In genomic region chr6:139327038-139327437, GRCh38 we compare ENCODE assay signal across 12 cellular contexts. TPM values are rescaled to one million over a fixed set of nuclear protein-coding genes. Genes with fewer than 3 reads are reported as not detected.
DNase-seq lines count a peak whose midpoint lies in the region; ATAC-seq and TF ChIP-seq lines count a peak whose summit lies in the region.
"Had no signal": no experiment of that assay in that cellular context is flagged by ENCODE, and none has a peak within 500 bp of the region (broad histone marks: within the 10 kb centered on the region; RNA-seq: fewer than 3 reads in every experiment).

No MANE protein-coding gene starts in this region.

- H3K4me1 ChIP-seq in vagina: no peaks in the 10 kb centered on the region

- intact Hi-C loops in natural killer cell (cut with micrococcal nuclease): no loop called here
- intact Hi-C loops in activated CD4-positive, alpha-beta T cell treated with anti-CD3 and anti-CD28 coated beads, Interleukin-2, amount 10 ng/mL, durations not matched to agents 24 days and 14 days (cut with micrococcal nuclease): no loop called here
- intact Hi-C loops in vagina (cut with DNase I): no loop called here

- no peak overlapping the region for H3K4me3 Mint-ChIP-seq in natural killer cell
- no peak overlapping the region for H3K4me3 Mint-ChIP-seq in natural killer cell treated with Interleukin-12 subunit alpha and Interleukin-12 subunit beta and Interleukin-15 and Interleukin-18, amount 100 ng/mL, for 72 hours
- H3K4me3 Mint-ChIP-seq in stimulated activated naive B cell treated with anti-CD40 and anti-IgM and Interleukin-4, amounts not matched to agents 10 μg/mL and 1 μg/mL and 100 μg/mL, for 72 hours: no peak overlapping the region
- H3K4me3 Mint-ChIP-seq in activated CD4-positive, alpha-beta T cell treated with anti-CD3 and anti-CD28 coated beads, Interleukin-2, amount 10 ng/mL, durations not matched to agents 24 days and 14 days: no peak overlapping the region
- H3K4me3 Mint-ChIP-seq: activated T-cell treated with anti-CD3 and anti-CD28 coated beads, Interleukin-2, amount 50 U/mL, for 72 hours had no signal

- ATAC-seq in natural killer cell (no peak), HG02759 (IDR thresholded peaks at IDR 0.05; ENCODE audit: unreplicated experiment) (peak; percentile 47), HG03520 (IDR thresholded peaks at IDR 0.05; ENCODE audit: unreplicated experiment) (peak; percentile 46)
- ATAC-seq in natural killer cell treated with Interleukin-12 subunit alpha and Interleukin-12 subunit beta and Interleukin-15 and Interleukin-18, amount 100 ng/mL, for 72 hours: no peak
- ATAC-seq in stimulated activated naive B cell treated with anti-CD40 and anti-IgM and Interleukin-4, amounts not matched to agents 10 μg/mL and 1 μg/mL and 100 μg/mL, for 72 hours (replicated peaks): peak; percentile 62 to 63
- ATAC-seq: A549; activated T-cell treated with anti-CD3 and anti-CD28 coated beads, Interleukin-2, amount 50 U/mL, for 72 hours had no signal

- TF ChIP-seq CTCF in natural killer cell (IDR thresholded peaks at IDR 0.05): no peak
- no peak for TF ChIP-seq CTCF in vagina (IDR thresholded peaks at IDR 0.05)

- H3K9me3 Mint-ChIP-seq in natural killer cell: no peaks in the 10 kb centered on the region
- H3K9me3 Mint-ChIP-seq in natural killer cell treated with Interleukin-12 subunit alpha and Interleukin-12 subunit beta and Interleukin-15 and Interleukin-18, amount 100 ng/mL, for 72 hours: peaks cover 7% of the 10 kb centered on the region
- H3K9me3 Mint-ChIP-seq in stimulated activated naive B cell treated with anti-CD40 and anti-IgM and Interleukin-4, amounts not matched to agents 10 μg/mL and 1 μg/mL and 100 μg/mL, for 72 hours: peaks cover 4 to 5% of the 10 kb centered on the region in 2 donors
- H3K9me3 Mint-ChIP-seq in activated CD4-positive, alpha-beta T cell treated with anti-CD3 and anti-CD28 coated beads, Interleukin-2, amount 10 ng/mL, durations not matched to agents 24 days and 14 days: peaks cover 19% of the 10 kb centered on the region

- no peak for TF ChIP-seq POLR2A in vagina (IDR thresholded peaks at IDR 0.05)

- no peaks in the 10 kb centered on the region for H3K27me3 Mint-ChIP-seq in natural killer cell (ENCODE audit: low read depth in 2 of 2)
- H3K27me3 Mint-ChIP-seq in natural killer cell treated with Interleukin-12 subunit alpha and Interleukin-12 subunit beta and Interleukin-15 and Interleukin-18, amount 100 ng/mL, for 72 hours: no peaks in the 10 kb centered on the region
- no peaks in the 10 kb centered on the region for H3K27me3 Mint-ChIP-seq in stimulated activated naive B cell treated with anti-CD40 and anti-IgM and Interleukin-4, amounts not matched to agents 10 μg/mL and 1 μg/mL and 100 μg/mL, for 72 hours
- H3K27me3 Mint-ChIP-seq in activated CD4-positive, alpha-beta T cell treated with anti-CD3 and anti-CD28 coated beads, Interleukin-2, amount 10 ng/mL, durations not matched to agents 24 days and 14 days: no peaks in the 10 kb centered on the region

- H3K4me3 ChIP-seq in MG63 (no peak overlapping the region), vagina (no peak overlapping the region)
- H3K4me3 ChIP-seq: A549 had no signal

- H3K36me3 Mint-ChIP-seq in natural killer cell: no peaks in the 10 kb centered on the region
- H3K36me3 Mint-ChIP-seq in natural killer cell treated with Interleukin-12 subunit alpha and Interleukin-12 subunit beta and Interleukin-15 and Interleukin-18, amount 100 ng/mL, for 72 hours: peaks cover 16% of the 10 kb centered on the region
- H3K36me3 Mint-ChIP-seq in stimulated activated naive B cell treated with anti-CD40 and anti-IgM and Interleukin-4, amounts not matched to agents 10 μg/mL and 1 μg/mL and 100 μg/mL, for 72 hours: peaks cover 1 to 11% of the 10 kb centered on the region in 2 donors
- peaks cover 10% of the 10 kb centered on the region for H3K36me3 Mint-ChIP-seq in activated CD4-positive, alpha-beta T cell treated with anti-CD3 and anti-CD28 coated beads, Interleukin-2, amount 10 ng/mL, durations not matched to agents 24 days and 14 days (ENCODE audit: low read depth)

- H3K27me3 ChIP-seq in MG63: no peaks in the 10 kb centered on the region
- H3K27me3 ChIP-seq in vagina: no peaks in the 10 kb centered on the region

- DNase-seq in natural killer cell (no peak), MG63 (no peak), vagina (ENCODE audit: extremely low spot score in 2 of 2) (no peak)
- DNase-seq in natural killer cell treated with Interleukin-12 subunit alpha and Interleukin-12 subunit beta and Interleukin-15 and Interleukin-18, amount 100 ng/mL, for 72 hours (ENCODE audit: low spot score): no peak
- DNase-seq in stimulated activated naive B cell treated with anti-CD40 and anti-IgM and Interleukin-4, amounts not matched to agents 10 μg/mL and 1 μg/mL and 100 μg/mL, for 72 hours: peak; percentile 18
- DNase-seq in activated CD4-positive, alpha-beta T cell treated with anti-CD3 and anti-CD28 coated beads, Interleukin-2, amount 10 ng/mL, durations not matched to agents 24 days and 14 days: no peak
- DNase-seq: activated T-cell treated with anti-CD3 and anti-CD28 coated beads, Interleukin-2, amount 50 U/mL, for 72 hours; NCI-H446 treated with DMSO at 0.1 percent for 48 hours; SHP77 treated with DMSO at 0.1 percent for 48 hours had no signal

- no peaks in the 10 kb centered on the region for H3K36me3 ChIP-seq in MG63
- no peaks in the 10 kb centered on the region for H3K36me3 ChIP-seq in vagina

- H3K9me3 ChIP-seq in MG63 (no peaks in the 10 kb centered on the region), vagina (no peaks in the 10 kb centered on the region)

- H3K4me1 Mint-ChIP-seq in natural killer cell: peaks cover 34 to 39% of the 10 kb centered on the region in 2 donors
- peaks cover 27 to 36% of the 10 kb centered on the region in 2 donors for H3K4me1 Mint-ChIP-seq in natural killer cell treated with Interleukin-12 subunit alpha and Interleukin-12 subunit beta and Interleukin-15 and Interleukin-18, amount 100 ng/mL, for 72 hours (ENCODE audit: low read depth in 2 of 2)
- peaks cover 30 to 53% of the 10 kb centered on the region in 2 donors for H3K4me1 Mint-ChIP-seq in stimulated activated naive B cell treated with anti-CD40 and anti-IgM and Interleukin-4, amounts not matched to agents 10 μg/mL and 1 μg/mL and 100 μg/mL, for 72 hours
- peaks cover 20% of the 10 kb centered on the region for H3K4me1 Mint-ChIP-seq in activated CD4-positive, alpha-beta T cell treated with anti-CD3 and anti-CD28 coated beads, Interleukin-2, amount 10 ng/mL, durations not matched to agents 24 days and 14 days

- H3K27ac ChIP-seq in vagina: no peak overlapping the region
- H3K27ac ChIP-seq: A549 had no signal

- peak overlapping the region; percentile 7 to 66 for H3K27ac Mint-ChIP-seq in natural killer cell
- peak overlapping the region in 1 of 2 donors; percentile 94 for H3K27ac Mint-ChIP-seq in natural killer cell treated with Interleukin-12 subunit alpha and Interleukin-12 subunit beta and Interleukin-15 and Interleukin-18, amount 100 ng/mL, for 72 hours
- no peak overlapping the region for H3K27ac Mint-ChIP-seq in stimulated activated naive B cell treated with anti-CD40 and anti-IgM and Interleukin-4, amounts not matched to agents 10 μg/mL and 1 μg/mL and 100 μg/mL, for 72 hours
- H3K27ac Mint-ChIP-seq in activated CD4-positive, alpha-beta T cell treated with anti-CD3 and anti-CD28 coated beads, Interleukin-2, amount 10 ng/mL, durations not matched to agents 24 days and 14 days: no peak overlapping the region
- H3K27ac Mint-ChIP-seq: activated T-cell treated with anti-CD3 and anti-CD28 coated beads, Interleukin-2, amount 50 U/mL, for 72 hours had no signal

RNA-seq across cellular contexts. Expression of gene TXLNB, which starts 35.2 kb away (rescaled TPM):
- total RNA-seq in natural killer cell: under 1 TPM; 0.24 to 0.93 (median 0.50) TPM
- total RNA-seq in natural killer cell treated with Interleukin-12 subunit alpha and Interleukin-12 subunit beta and Interleukin-15 and Interleukin-18, amount 100 ng/mL, for 72 hours: under 1 TPM in 1 of 2 donors, not detected in 1; 0.05 TPM
- not detected in 2 replicates for total RNA-seq in MG63 (2014; rRNA removed; shearing (Covaris generic); ENCODE audit: low replicate concordance)
- total RNA-seq in activated CD4-positive, alpha-beta T cell treated with anti-CD3 and anti-CD28 coated beads, Interleukin-2, amount 10 ng/mL, durations not matched to agents 24 days and 14 days: 0.09 TPM in 1 of 2 replicates, not detected in the other
- 0.49 TPM for total RNA-seq in vagina

RNA-seq across cellular contexts. Expression of gene CITED2, which starts 47.4 kb away (rescaled TPM):
- total RNA-seq in natural killer cell (100 to 1,000 TPM in 2 of 3 donors, 10 to 100 TPM in 1; 89.8 to 152 (median 112) TPM), vagina (132 TPM)
- 10 to 100 TPM; 39.0 to 53.5 TPM for total RNA-seq in natural killer cell treated with Interleukin-12 subunit alpha and Interleukin-12 subunit beta and Interleukin-15 and Interleukin-18, amount 100 ng/mL, for 72 hours
- 112 and 114 TPM in 2 replicates for total RNA-seq in MG63 (2014; rRNA removed; shearing (Covaris generic); ENCODE audit: low replicate concordance)
- total RNA-seq in activated CD4-positive, alpha-beta T cell treated with anti-CD3 and anti-CD28 coated beads, Interleukin-2, amount 10 ng/mL, durations not matched to agents 24 days and 14 days: 49.0 and 56.0 TPM in 2 replicates

Comparison
In these comparisons a context has a peak if more than half of its experiments do, and no peak if none do; other contexts are left out.
1. ATAC-seq: peak in HG02759 (single experiment), HG03520 (single experiment) and stimulated activated naive B cell treated with anti-CD40 and anti-IgM and Interleukin-4, amounts not matched to agents 10 μg/mL and 1 μg/mL and 100 μg/mL, for 72 hours (2 of 2); none in natural killer cell (0 of 3) and natural killer cell treated with Interleukin-12 subunit alpha and Interleukin-12 subunit beta and Interleukin-15 and Interleukin-18, amount 100 ng/mL, for 72 hours (0 of 2).
2. H3K27ac Mint-ChIP-seq: peak in natural killer cell (2 of 2); none in stimulated activated naive B cell treated with anti-CD40 and anti-IgM and Interleukin-4, amounts not matched to agents 10 μg/mL and 1 μg/mL and 100 μg/mL, for 72 hours (single experiment) and activated CD4-positive, alpha-beta T cell treated with anti-CD3 and anti-CD28 coated beads, Interleukin-2, amount 10 ng/mL, durations not matched to agents 24 days and 14 days (single experiment).